ENCODE assay signal across 26 cellular contexts in the genomic region with DNA sequence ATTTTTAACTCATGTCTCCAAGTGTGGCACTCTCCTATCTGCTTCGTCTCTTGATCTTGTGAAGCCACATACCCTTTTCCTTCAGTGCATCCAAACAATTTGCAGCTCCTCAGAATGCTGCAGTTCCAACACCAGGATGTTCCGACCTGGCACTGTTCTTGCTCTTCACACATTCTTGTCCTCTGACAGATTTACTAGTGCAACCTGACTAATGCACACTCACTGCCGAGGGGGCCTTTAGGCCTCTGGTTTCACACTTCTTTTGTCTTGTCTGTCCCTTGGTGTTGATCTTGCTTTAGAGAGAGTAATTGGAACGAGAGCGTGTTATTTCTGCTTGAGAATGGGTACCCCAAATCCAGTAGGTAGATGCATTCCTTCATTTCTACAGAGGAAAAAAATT. TPM values are rescaled to one million over a fixed set of nuclear protein-coding genes. Genes with fewer than 3 reads are reported as not detected.
DNase-seq lines count a peak whose midpoint lies in the region; ATAC-seq and TF ChIP-seq lines count a peak whose summit lies in the region.
"Had no signal": no experiment of that assay in that cellular context is flagged by ENCODE, and none has a peak within 500 bp of the region (broad histone marks: within the 10 kb centered on the region; RNA-seq: fewer than 3 reads in every experiment).

No MANE protein-coding gene starts in this region.

- no peak for TF ChIP-seq CTCF in natural killer cell (IDR thresholded peaks at IDR 0.05)

- H4K20me1 ChIP-seq in GM23248 (ENCODE audit: insufficient read depth): no peaks in the 10 kb centered on the region
- H4K20me1 ChIP-seq: BLaER1 had no signal

- no peak overlapping the region for H2AFZ ChIP-seq in GM23248

- no peaks in the 10 kb centered on the region for H3K9me3 ChIP-seq in GM23248 (ENCODE audit: low read depth)
- H3K9me3 ChIP-seq in HAP-1: no peaks in the 10 kb centered on the region
- H3K9me3 ChIP-seq: BLaER1, uterus had no signal

- H3K27ac ChIP-seq in GM23248: no peak overlapping the region
- H3K27ac ChIP-seq: BLaER1, uterus, VCaP had no signal

- H3K36me3 Mint-ChIP-seq in activated T-cell treated with anti-CD3 and anti-CD28 coated beads, Interleukin-2, amount 50 U/mL, for 72 hours (ENCODE audit: insufficient read depth in 2 of 2): peaks cover 4 to 5% of the 10 kb centered on the region in 2 donors
- peaks cover 17% of the 10 kb centered on the region for H3K36me3 Mint-ChIP-seq in central memory CD8-positive, alpha-beta T cell (ENCODE audit: insufficient read depth)
- H3K36me3 Mint-ChIP-seq in natural killer cell: no peaks in the 10 kb centered on the region
- H3K36me3 Mint-ChIP-seq in activated CD4-positive, alpha-beta memory T cell treated with anti-CD3 and anti-CD28 coated beads, Interleukin-2, amount 10 ng/mL, durations not matched to agents 7 days and 5 days (ENCODE audit: low read depth): peaks cover 3% of the 10 kb centered on the region

- H3K9me2 ChIP-seq in GM23248 (ENCODE audit: insufficient read depth): no peaks in the 10 kb centered on the region

- CTCF ChIA-PET in activated CD4-positive, alpha-beta memory T cell treated with anti-CD3 and anti-CD28 coated beads, Interleukin-2, amount 10 ng/mL, durations not matched to agents 7 days and 5 days (lab: Charles Lee): interaction anchor here (0.9 to 3.4 kb wide), 6 partner anchors 12 to 82 kb away, joined by 3 to 48 read pairs (median 4); partner anchors contain the start of gene ARHGAP26

- in situ Hi-C loops in GM23248 (cut with MboI) (no loop called here), HAP-1 (cut with MboI; ENCODE audit: low sequenced_read_pairs) (no loop called here)

- H3K27ac Mint-ChIP-seq in activated T-cell treated with anti-CD3 and anti-CD28 coated beads, Interleukin-2, amount 50 U/mL, for 72 hours: peak overlapping the region; percentile 80
- peak overlapping the region; percentile 90 for H3K27ac Mint-ChIP-seq in central memory CD8-positive, alpha-beta T cell (ENCODE audit: low read depth)
- peak overlapping the region; percentile 91 to 94 for H3K27ac Mint-ChIP-seq in natural killer cell
- no peak overlapping the region for H3K27ac Mint-ChIP-seq in activated CD4-positive, alpha-beta memory T cell treated with anti-CD3 and anti-CD28 coated beads, Interleukin-2, amount 10 ng/mL, durations not matched to agents 7 days and 5 days
- H3K27ac Mint-ChIP-seq: activated naive CD4-positive, alpha-beta T cell treated with anti-CD3 and anti-CD28 coated beads for 36 hours; HFFc6 had no signal

- H3K9ac ChIP-seq in GM23248: no peak overlapping the region
- H3K9ac ChIP-seq: BLaER1 had no signal

- H3K79me2 ChIP-seq in GM23248 (ENCODE audit: insufficient read depth): no peaks in the 10 kb centered on the region

- H3K4me1 Mint-ChIP-seq in activated T-cell treated with anti-CD3 and anti-CD28 coated beads, Interleukin-2, amount 50 U/mL, for 72 hours (ENCODE audit: low read depth): peaks cover 66% of the 10 kb centered on the region
- H3K4me1 Mint-ChIP-seq in central memory CD8-positive, alpha-beta T cell: peaks cover 98% of the 10 kb centered on the region
- peaks cover 94 to 96% of the 10 kb centered on the region in 2 donors for H3K4me1 Mint-ChIP-seq in natural killer cell
- H3K4me1 Mint-ChIP-seq in activated CD4-positive, alpha-beta memory T cell treated with anti-CD3 and anti-CD28 coated beads, Interleukin-2, amount 10 ng/mL, durations not matched to agents 7 days and 5 days: peaks cover 50% of the 10 kb centered on the region

- H3K4me2 ChIP-seq in GM23248 (ENCODE audit: unreplicated experiment): no peak overlapping the region
- H3K4me2 ChIP-seq: BLaER1, smooth muscle cell had no signal

- no peak for DNase-seq in activated T-cell treated with anti-CD3 and anti-CD28 coated beads, Interleukin-2, amount 50 U/mL, for 72 hours
- DNase-seq in activated T-cell treated with anti-CD3 and anti-CD28 coated beads, Interleukin-2, amount 50 U/mL, for 48 hours: no peak
- DNase-seq in GM23248 (peak; percentile 66), natural killer cell (no peak), HAP-1 (ENCODE audit: low spot score in 2 of 2) (no peak), AG20443 (ENCODE audit: low spot score) (no peak)
- no peak for DNase-seq in central memory CD8-positive, alpha-beta T cell (ENCODE audit: low spot score in 2 of 2)
- no peak for DNase-seq in activated CD4-positive, alpha-beta memory T cell treated with anti-CD3 and anti-CD28 coated beads, Interleukin-2, amount 10 ng/mL, durations not matched to agents 7 days and 5 days
- DNase-seq: activated T-cell treated with anti-CD3 and anti-CD28 coated beads for 4 hours; anterior cingulate cortex; dermis blood vessel endothelial cell; head of caudate nucleus; HFFc6; IMR-90; left colon; naive thymus-derived CD4-positive, alpha-beta T cell; NCI-H1105 treated with DMSO at 0.1 percent for 48 hours; NCI-H2029; NCI-H2227 treated with DMSO at 0.1 percent for 48 hours; NCI-H69; stimulated activated CD4-positive, alpha-beta T cell treated with anti-CD3 and anti-CD28 coated beads, Interleukin-2, amount 100 ng/mL, for 24 hours; uterus had no signal

- 65 to 77% methylated on average over 5 of the region's 5 CpGs for WGBS in GM23248 (ENCODE audit: low coverage in 1 of 2, low lambda C conversion rate in 2 of 2, missing lambda C conversion rate in 2 of 2), 2 experiments

- peaks cover 19% of the 10 kb centered on the region for H3K4me1 ChIP-seq in GM23248 (ENCODE audit: insufficient read depth)
- H3K4me1 ChIP-seq in HAP-1: no peaks in the 10 kb centered on the region

- POLR2A ChIA-PET in activated CD4-positive, alpha-beta memory T cell treated with anti-CD3 and anti-CD28 coated beads, Interleukin-2, amount 10 ng/mL, durations not matched to agents 7 days and 5 days (lab: Charles Lee): interaction anchor here (1.7 to 4.2 kb wide), 3 partner anchors 14 to 44 kb away, joined by 3 to 43 read pairs (median 27); partner anchors contain the start of gene ARHGAP26

- H3F3A ChIP-seq in GM23248 (ENCODE audit: insufficient read depth): 0 out of 2 replicates have a peak, but pooled peaks cover 6% of the 10 kb centered on the region

- no peaks in the 10 kb centered on the region for H3K36me3 ChIP-seq in GM23248 (ENCODE audit: low read depth)
- no peaks in the 10 kb centered on the region for H3K36me3 ChIP-seq in HAP-1 (replicated peaks)
- H3K36me3 ChIP-seq: BLaER1, uterus had no signal

- ATAC-seq in activated T-cell treated with anti-CD3 and anti-CD28 coated beads, Interleukin-2, amount 50 U/mL, for 72 hours (replicated peaks in 1 of 2): no peak
- ATAC-seq in central memory CD8-positive, alpha-beta T cell (replicated peaks; ENCODE audit: extremely low read depth, poor library complexity, severe bottlenecking): no peak
- no peak for ATAC-seq in natural killer cell
- ATAC-seq: left colon; naive thymus-derived CD4-positive, alpha-beta T cell had no signal

- peaks cover 0 to 2% of the 10 kb centered on the region in 2 donors for H3K9me3 Mint-ChIP-seq in activated T-cell treated with anti-CD3 and anti-CD28 coated beads, Interleukin-2, amount 50 U/mL, for 72 hours
- no peaks in the 10 kb centered on the region for H3K9me3 Mint-ChIP-seq in central memory CD8-positive, alpha-beta T cell
- H3K9me3 Mint-ChIP-seq in natural killer cell: no peaks in the 10 kb centered on the region
- H3K9me3 Mint-ChIP-seq in activated CD4-positive, alpha-beta memory T cell treated with anti-CD3 and anti-CD28 coated beads, Interleukin-2, amount 10 ng/mL, durations not matched to agents 7 days and 5 days: no peaks in the 10 kb centered on the region
- H3K9me3 Mint-ChIP-seq: activated naive CD4-positive, alpha-beta T cell treated with anti-CD3 and anti-CD28 coated beads for 36 hours; HFFc6; naive thymus-derived CD4-positive, alpha-beta T cell had no signal

- no peak overlapping the region for H3K4me3 ChIP-seq in GM23248
- H3K4me3 ChIP-seq in HAP-1: no peak overlapping the region
- H3K4me3 ChIP-seq: BLaER1, smooth muscle cell, uterus had no signal

- H3K27me3 ChIP-seq in GM23248 (replicated peaks; ENCODE audit: insufficient read depth) (no peaks in the 10 kb centered on the region), HAP-1 (ENCODE audit: low read depth) (no peaks in the 10 kb centered on the region)
- H3K27me3 ChIP-seq: BLaER1, uterus had no signal

- intact Hi-C loops in natural killer cell (cut with micrococcal nuclease): loop anchor here (5.0 kb wide), 2 partner anchors 217 to 617 kb away; partner anchors contain the start of gene NR3C1

- no peaks in the 10 kb centered on the region for H3K27me3 Mint-ChIP-seq in activated T-cell treated with anti-CD3 and anti-CD28 coated beads, Interleukin-2, amount 50 U/mL, for 72 hours (ENCODE audit: low read depth)
- H3K27me3 Mint-ChIP-seq in central memory CD8-positive, alpha-beta T cell: no peaks in the 10 kb centered on the region
- H3K27me3 Mint-ChIP-seq in natural killer cell (ENCODE audit: low read depth in 2 of 2): no peaks in the 10 kb centered on the region
- no peaks in the 10 kb centered on the region for H3K27me3 Mint-ChIP-seq in activated CD4-positive, alpha-beta memory T cell treated with anti-CD3 and anti-CD28 coated beads, Interleukin-2, amount 10 ng/mL, durations not matched to agents 7 days and 5 days
- H3K27me3 Mint-ChIP-seq: naive thymus-derived CD4-positive, alpha-beta T cell had no signal

- peak overlapping the region; percentile 65 to 90 for H3K4me3 Mint-ChIP-seq in activated T-cell treated with anti-CD3 and anti-CD28 coated beads, Interleukin-2, amount 50 U/mL, for 72 hours
- peak overlapping the region; percentile 63 for H3K4me3 Mint-ChIP-seq in central memory CD8-positive, alpha-beta T cell
- H3K4me3 Mint-ChIP-seq in natural killer cell: peak overlapping the region; percentile 69
- H3K4me3 Mint-ChIP-seq in activated CD4-positive, alpha-beta memory T cell treated with anti-CD3 and anti-CD28 coated beads, Interleukin-2, amount 10 ng/mL, durations not matched to agents 7 days and 5 days: no peak overlapping the region
- H3K4me3 Mint-ChIP-seq: activated naive CD4-positive, alpha-beta T cell treated with anti-CD3 and anti-CD28 coated beads for 36 hours; HFFc6 had no signal

RNA-seq across cellular contexts. Expression of gene ARHGAP26, which starts 15.0 kb away (rescaled TPM):
- 10 to 100 TPM; 24.0 to 24.3 TPM for total RNA-seq in activated T-cell treated with anti-CD3 and anti-CD28 coated beads, Interleukin-2, amount 50 U/mL, for 72 hours
- total RNA-seq in GM23248 (2014; rRNA removed; shearing (Covaris generic)): 1.6 and 8.3 TPM in 2 replicates
- polyA plus RNA-seq in GM23248 (2016; fragmentation: Nextera tagmentation; extraction: Ambion mirVana): 1.7 and 1.9 TPM in 2 replicates
- total RNA-seq in natural killer cell: 100 to 1,000 TPM; 153 to 159 (median 158) TPM
- total RNA-seq in activated CD4-positive, alpha-beta memory T cell treated with anti-CD3 and anti-CD28 coated beads, Interleukin-2, amount 10 ng/mL, durations not matched to agents 7 days and 5 days: 10 to 100 TPM; 14.8 to 17.1 TPM

Comparison
In these comparisons a context has a peak if more than half of its experiments do, and no peak if none do; other contexts are left out.
1. RNA of gene ARHGAP26, which starts 15.0 kb away (total RNA-seq): 153 to 159 TPM in natural killer cell; 24.0 to 24.3 TPM in activated T-cell treated with anti-CD3 and anti-CD28 coated beads, Interleukin-2, amount 50 U/mL, for 72 hours, 14.8 to 17.1 TPM in activated CD4-positive, alpha-beta memory T cell treated with anti-CD3 and anti-CD28 coated beads, Interleukin-2, amount 10 ng/mL, durations not matched to agents 7 days and 5 days and 1.6 to 8.3 TPM in GM23248; every median in the first group is over 4 times any median in the second.